In the genomic region with DNA sequence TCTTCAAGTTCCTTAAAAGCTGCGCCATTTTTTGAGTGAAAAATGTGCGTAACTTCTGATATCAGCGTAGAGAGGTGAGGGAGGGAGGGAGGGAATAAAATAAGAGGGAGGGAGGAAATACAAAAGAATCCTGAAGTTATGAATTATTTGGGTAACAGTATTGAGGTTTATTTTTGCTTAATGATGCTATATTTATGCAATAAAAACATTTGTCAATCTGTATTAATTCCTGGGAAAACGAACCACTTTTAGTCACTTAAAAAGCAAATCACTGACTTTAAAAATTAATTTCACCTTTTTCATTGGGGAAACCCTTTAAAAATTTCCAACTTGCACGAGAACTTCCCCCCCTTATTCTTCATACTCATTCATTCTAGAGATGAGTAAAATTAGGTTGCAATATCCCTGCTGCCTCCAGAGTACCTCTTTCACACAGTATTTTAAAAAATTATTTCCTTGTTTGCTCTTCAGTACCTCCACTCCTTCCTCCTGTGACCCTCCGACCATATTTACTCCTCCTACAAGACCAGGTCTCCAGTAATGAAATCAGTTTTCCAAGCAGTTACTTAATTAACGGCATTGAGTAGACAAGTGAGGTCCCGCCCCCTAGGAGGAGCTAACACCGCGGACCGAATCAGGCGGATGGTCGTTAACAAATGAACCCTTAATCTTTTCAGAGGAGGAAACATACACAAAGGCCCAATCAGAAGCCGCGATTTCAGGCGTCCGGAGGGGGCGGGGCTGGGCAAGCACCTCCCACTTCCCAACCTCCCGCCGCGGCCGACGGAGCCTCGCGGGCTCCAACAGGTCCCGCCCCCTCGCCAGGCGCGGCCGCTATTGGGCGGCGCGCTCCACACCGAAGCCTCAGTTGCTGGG, we compare ENCODE assay signal across 8 cellular contexts. TPM values are rescaled to one million over a fixed set of nuclear protein-coding genes. Genes with fewer than 3 reads are reported as not detected.
DNase-seq lines count a peak whose midpoint lies in the region; ATAC-seq, FAIRE-seq and TF ChIP-seq lines count a peak whose summit lies in the region.

No MANE protein-coding gene starts in this region.

- peak; percentile 10 for FAIRE-seq in frontal cortex (lab: Jason Lieb, UNC)

- H2BK5ac ChIP-seq in neuronal stem cell (ENCODE audit: low read length): no peak overlapping the region

- H3K9ac ChIP-seq in neuronal stem cell (ENCODE audit: low read depth, low read length, poor library complexity): no peak overlapping the region

- H3K23ac ChIP-seq in neuronal stem cell (ENCODE audit: low read depth, low read length, poor library complexity): peak overlapping the region; percentile 99

- no peak overlapping the region for H4K91ac ChIP-seq in neuronal stem cell (ENCODE audit: low read depth, low read length, poor library complexity)

- peak overlapping the region; percentile 48 for H3K4me2 ChIP-seq in neuronal stem cell (ENCODE audit: insufficient read depth, low read length, poor library complexity, severe bottlenecking)

- H3K36me3 ChIP-seq in HAP-1 (replicated peaks) (peaks cover 6% of the 10 kb centered on the region; the same call in 1 of the 2 replicates), MG63 (no peaks in the 10 kb centered on the region), RWPE2 (ENCODE audit: low read depth) (no peaks in the 10 kb centered on the region), neuronal stem cell (replicated peaks in 1 of 2; ENCODE audit: control insufficient read depth in 2 of 2, insufficient read depth in 2 of 2, low read length in 2 of 2) (peaks cover 5 to 19% of the 10 kb centered on the region in 2 donors)

- H3K4me1 ChIP-seq in HAP-1: peaks cover 14% of the 10 kb centered on the region
- no peaks in the 10 kb centered on the region for H3K4me1 ChIP-seq in RWPE2 (ENCODE audit: insufficient read depth, poor library complexity, severe bottlenecking)
- peaks cover 3 to 13% of the 10 kb centered on the region in 2 donors for H3K4me1 ChIP-seq in neuronal stem cell (ENCODE audit: control insufficient read depth in 2 of 2, insufficient read depth in 1 of 2, low read depth in 1 of 2, low read length in 2 of 2)

- peak; percentile 83 for ATAC-seq in RWPE2 (ENCODE audit: low read depth)

- H3K27ac ChIP-seq in RWPE2 (ENCODE audit: poor library complexity, severe bottlenecking) (peak overlapping the region; percentile 82), neuronal stem cell (replicated peaks; ENCODE audit: low read length) (no peak overlapping the region), substantia nigra (ENCODE audit: low read depth, low read length, poor library complexity, severe bottlenecking) (no peak overlapping the region)

- no peak overlapping the region for H3K14ac ChIP-seq in neuronal stem cell (ENCODE audit: low read length)

- no peak overlapping the region for H2BK120ac ChIP-seq in neuronal stem cell (ENCODE audit: low read depth, low read length)

- no peak overlapping the region for H2BK15ac ChIP-seq in neuronal stem cell (ENCODE audit: low read length)

- H2AFZ ChIP-seq in neuronal stem cell (ENCODE audit: low read length): peak overlapping the region; percentile 81

- no peak overlapping the region for H3K18ac ChIP-seq in neuronal stem cell (ENCODE audit: low read length)

- in situ Hi-C loops in HAP-1 (cut with MboI; ENCODE audit: low sequenced_read_pairs): no loop called here

- WGBS in neuronal stem cell (ENCODE audit: extremely low coverage in 2 of 2, insufficient read length in 2 of 2, insufficient replicate concordance in 1 of 2), 2 donors: no CpG with 5 or more reads among the region's 34 CpGs

- H3K79me1 ChIP-seq in neuronal stem cell (ENCODE audit: low read depth, low read length): peaks cover 9% of the 10 kb centered on the region

- no peak overlapping the region for H2AK5ac ChIP-seq in neuronal stem cell (ENCODE audit: low read depth, low read length)

- H3K4ac ChIP-seq in neuronal stem cell (ENCODE audit: low read length): no peak overlapping the region

- TF ChIP-seq CTCF in RWPE2 (IDR thresholded peaks at IDR 0.05; ENCODE audit: poor library complexity, severe bottlenecking): no peak

- H3K9me3 ChIP-seq in HAP-1 (no peaks in the 10 kb centered on the region), MG63 (no peaks in the 10 kb centered on the region), RWPE2 (ENCODE audit: severe bottlenecking) (no peaks in the 10 kb centered on the region), neuronal stem cell (replicated peaks in 1 of 2; ENCODE audit: control insufficient read depth in 2 of 2, insufficient read depth in 1 of 2, low read depth in 1 of 2, low read length in 2 of 2) (peaks cover 2 to 18% of the 10 kb centered on the region in 2 donors)

- peak; percentile 96 for DNase-seq in EL
- peak; percentile 95 to 97 for DNase-seq in HAP-1 (ENCODE audit: low spot score in 2 of 2)
- DNase-seq in MG63: no peak
- peak; percentile 94 for DNase-seq in RWPE2 (ENCODE audit: low spot score)
- DNase-seq in activated gamma-delta T cell treated with anti-CD3 and anti-CD28 coated beads, Interleukin-2, amount 50 U/mL, for 16 hours (ENCODE audit: low read depth): peak; percentile 97
- no peak for DNase-seq in frontal cortex (ENCODE audit: low spot score in 2 of 2)
- peak; percentile 98 for DNase-seq in neuronal stem cell (ENCODE audit: low spot score)
- peak in 47 of 49 donors; percentile 90 to 100 (median 98) for DNase-seq in substantia nigra (lab: John Stamatoyannopoulos, UW)

- H3K4me3 ChIP-seq in HAP-1 (peak overlapping the region; percentile 26), MG63 (peak overlapping the region; percentile 43), RWPE2 (ENCODE audit: severe bottlenecking) (peak overlapping the region; percentile 29), neuronal stem cell (ENCODE audit: low read length in 2 of 2) (peak overlapping the region; percentile 47 to 59)

- no peaks in the 10 kb centered on the region for H3K27me3 ChIP-seq in HAP-1 (ENCODE audit: low read depth)
- no peaks in the 10 kb centered on the region for H3K27me3 ChIP-seq in MG63
- H3K27me3 ChIP-seq in RWPE2 (ENCODE audit: insufficient read depth, poor library complexity, severe bottlenecking): no peaks in the 10 kb centered on the region
- no peaks in the 10 kb centered on the region for H3K27me3 ChIP-seq in neuronal stem cell (ENCODE audit: control insufficient read depth in 3 of 3, insufficient read depth in 3 of 3, low read depth in 1 of 3, low read length in 3 of 3)

- H4K8ac ChIP-seq in neuronal stem cell (ENCODE audit: low read depth, low read length): no peak overlapping the region

- no peak overlapping the region for H2BK12ac ChIP-seq in neuronal stem cell (ENCODE audit: low read length)

RNA-seq across cellular contexts. Expression of gene TRIM24, which starts 0.5 kb away (rescaled TPM):
- 4.1 and 4.4 TPM in 2 replicates for total RNA-seq in MG63 (2014; rRNA removed; shearing (Covaris generic); ENCODE audit: low replicate concordance)
- total RNA-seq in frontal cortex: 35.9 TPM
- 71.5 TPM for polyA plus RNA-seq in neuronal stem cell (2013, experiment 1 of 2)
- polyA plus RNA-seq in neuronal stem cell (2013, experiment 2 of 2): 73.3 TPM

Comparison
In these comparisons a context has a peak if more than half of its experiments do, and no peak if none do; other contexts are left out.
1. DNase-seq: peak in EL (single experiment), HAP-1 (2 of 2), RWPE2 (single experiment), activated gamma-delta T cell treated with anti-CD3 and anti-CD28 coated beads, Interleukin-2, amount 50 U/mL, for 16 hours (single experiment), neuronal stem cell (single experiment) and substantia nigra (47 of 49); none in MG63 (single experiment) and frontal cortex (0 of 2).
2. Peak in every context shown above with its lines, with median percentiles within 50 percentile points of each other: H3K4me3 ChIP-seq.